Comparison of ENCODE assay signal across 8 cellular contexts in genomic region chr1:229440821-229441537, GRCh38. TPM values are rescaled to one million over a fixed set of nuclear protein-coding genes. Genes with fewer than 3 reads are reported as not detected.
A peak's percentile ranks its signal among the peaks of the same experiment; 100 is the strongest.
DNase-seq lines count a peak whose midpoint lies in the region; ATAC-seq and TF ChIP-seq lines count a peak whose summit lies in the region.

No MANE protein-coding gene starts in this region.

- no peaks in the 10 kb centered on the region for H3K27me3 Mint-ChIP-seq in glutamatergic neuron (ENCODE audit: unreplicated experiment)

- no peak overlapping the region for H3K27ac ChIP-seq in mammary epithelial cell (ENCODE audit: insufficient read depth, low read depth, low read length)

- H3K4me1 ChIP-seq in mammary epithelial cell (ENCODE audit: insufficient read depth, low read length), result no peaks in the 10 kb centered on the region

- no peaks in the 10 kb centered on the region for H3K79me2 ChIP-seq in mammary epithelial cell (ENCODE audit: insufficient read depth, low read length)

- TF ChIP-seq CTCF in AG09319 (IDR thresholded peaks at IDR 0.05; ENCODE audit: low read depth, low read length), result no peak
- no peak for TF ChIP-seq CTCF in mammary epithelial cell (conservative IDR thresholded peaks at IDR 0.05 in 1 of 2, IDR thresholded peaks at IDR 0.05 in 1 of 2; ENCODE audit: extremely low read depth in 1 of 2, insufficient read depth in 1 of 2, low read depth in 1 of 2, low read length in 2 of 2)
- no peak for TF ChIP-seq CTCF in glutamatergic neuron (IDR thresholded peaks at IDR 0.05; ENCODE audit: partially characterized antibody, unreplicated experiment)

- peak; percentile 30 for DNase-seq in AG09319 (ENCODE audit: extremely low read depth, low read depth)
- DNase-seq in mammary epithelial cell, result peak; percentile 78
- no peak for DNase-seq in glutamatergic neuron
- DNase-seq in HuH-7.5 (ENCODE audit: low spot score), result no peak
- no peak for DNase-seq in NCI-H2196 treated with DMSO at 0.1 percent for 48 hours (lab: John Stamatoyannopoulos, UW; ENCODE audit: unreplicated experiment)
- no peak for DNase-seq in activated effector memory CD4-positive, alpha-beta T cell treated with Interleukin-2 at 50 U/mL for 16 hours

- no peaks in the 10 kb centered on the region for H3K9me3 Mint-ChIP-seq in glutamatergic neuron (ENCODE audit: unreplicated experiment)

- BruUV-seq in mammary epithelial cell (replicated peaks; lab: Mats Ljungman, UMichigan), result TSS peak; percentile 37

- in situ Hi-C loops in mammary epithelial cell (cut with MboI; ENCODE audit: low sequenced_read_pairs in 2 of 2), result no loop called here

- H3K4me3 Mint-ChIP-seq in glutamatergic neuron (ENCODE audit: unreplicated experiment), result no peak overlapping the region

- H2AFZ ChIP-seq in mammary epithelial cell (ENCODE audit: low read depth, low read length), result no peak overlapping the region

- H3K9me3 ChIP-seq in mammary epithelial cell (replicated peaks; ENCODE audit: insufficient read depth, low read length), result no peaks in the 10 kb centered on the region

- no peaks in the 10 kb centered on the region for H4K20me1 ChIP-seq in mammary epithelial cell (ENCODE audit: insufficient read depth, low read length)

- H3K4me2 ChIP-seq in mammary epithelial cell (ENCODE audit: insufficient read depth, low read depth, low read length), result no peak overlapping the region

- H3K27ac Mint-ChIP-seq in glutamatergic neuron (ENCODE audit: unreplicated experiment), result no peak overlapping the region

- no peak overlapping the region for H3K9ac ChIP-seq in mammary epithelial cell (ENCODE audit: insufficient read depth, low read length)

- intact Hi-C loops in mammary epithelial cell (cut with micrococcal nuclease), result loop anchor here (5.0 kb wide), 1 partner anchor 99 kb away; the partner anchor contains the start of gene CCSAP

- dilution Hi-C loops in mammary epithelial cell (cut with HindIII; ENCODE audit: low sequenced_read_pairs), result loop anchor here (10.0 kb wide), 1 partner anchor 96 kb away; the partner anchor contains the start of gene CCSAP

- H3K4me3 ChIP-seq in mammary epithelial cell (replicated peaks in 1 of 3; ENCODE audit: insufficient read depth in 1 of 3, low read depth in 2 of 3, low read length in 3 of 3), result no peak overlapping the region

- H3K27me3 ChIP-seq in mammary epithelial cell (ENCODE audit: insufficient read depth, low read length), result no peaks in the 10 kb centered on the region

- 83% methylated on average over 6 of the region's 6 CpGs for WGBS in mammary epithelial cell (ENCODE audit: low coverage, missing lambda C conversion rate)

- peaks cover 6% of the 10 kb centered on the region for H3K4me1 Mint-ChIP-seq in glutamatergic neuron (ENCODE audit: low read depth, unreplicated experiment)

- no peaks in the 10 kb centered on the region for H3K36me3 Mint-ChIP-seq in glutamatergic neuron (ENCODE audit: unreplicated experiment)

- CTCF ChIA-PET in mammary epithelial cell (lab: Charles Lee; ENCODE audit: low non-redundant PET), result interaction anchor here (0.6 kb wide), 1 partner anchor 79 kb away, joined by 10 read pairs; no protein-coding TSS in a partner anchor

- H3K36me3 ChIP-seq in mammary epithelial cell (ENCODE audit: insufficient read depth, low read length), result peaks cover 4% of the 10 kb centered on the region

- peak; percentile 98 for ATAC-seq in GM19372 (IDR thresholded peaks at IDR 0.05; ENCODE audit: low read depth, unreplicated experiment)
- peak; percentile 98 for ATAC-seq in HG03196 (IDR thresholded peaks at IDR 0.05; ENCODE audit: unreplicated experiment)

RNA-seq across cellular contexts. Expression of gene ACTA1, which starts 7.1 kb away (rescaled TPM):
- total RNA-seq in mammary epithelial cell (10 to 100 TPM in 1 of 2 donors, not detected in 1; 10.8 TPM), glutamatergic neuron (ENCODE audit: unreplicated experiment) (1.9 TPM)
- polyA plus RNA-seq in mammary epithelial cell, result not detected
- not detected for polyA minus RNA-seq in mammary epithelial cell

Comparison
In these comparisons a context has a peak if more than half of its experiments do, and no peak if none do; other contexts are left out.
1. DNase-seq: peak in AG09319 (single experiment) and mammary epithelial cell (single experiment); none in glutamatergic neuron (single experiment), HuH-7.5 (single experiment), NCI-H2196 treated with DMSO at 0.1 percent for 48 hours (single experiment) and activated effector memory CD4-positive, alpha-beta T cell treated with Interleukin-2 at 50 U/mL for 16 hours (single experiment).